ENCODE assay signal across 7 cellular contexts in genomic region chr2:87614829-87615434, GRCh38.
A peak's percentile ranks its signal among the peaks of the same experiment; 100 is the strongest.
DNase-seq lines count a peak whose midpoint lies in the region; ATAC-seq, FAIRE-seq and TF ChIP-seq lines count a peak whose summit lies in the region.
"Not testable (repeated sequence)": the region's sequence is repeated elsewhere in the genome, so short reads cannot be mapped to it uniquely, and the experiment has no call there.

No MANE protein-coding gene starts in this region.

- H2BK5ac ChIP-seq in IMR-90 (ENCODE audit: low read depth, low read length, poor library complexity, severe bottlenecking), result not testable (repeated sequence)

- TF ChIP-seq EP300 in HepG2 (IDR thresholded peaks at IDR 0.05; ENCODE audit: low read depth in 2 of 2, low read length in 2 of 2); HepG2 (CRISPR knock-in tag; IDR thresholded peaks at IDR 0.05; ENCODE audit: borderline replicate concordance): not testable (repeated sequence)

- POLR2A ChIA-PET in IMR-90 (lab: Charles Lee; ENCODE audit: unreplicated experiment); HepG2 (lab: Yijun Ruan, JAX): not testable (repeated sequence)

- not testable (repeated sequence) for H2AK5ac ChIP-seq in IMR-90 (ENCODE audit: low read depth, low read length)

- H2BK20ac ChIP-seq in IMR-90 (ENCODE audit: low read depth, low read length), result not testable (repeated sequence)

- not testable (repeated sequence) for TF ChIP-seq CTCF in IMR-90 (conservative IDR thresholded peaks at IDR 0.05; ENCODE audit: low read depth, low read length); RWPE2 (IDR thresholded peaks at IDR 0.05; ENCODE audit: poor library complexity, severe bottlenecking); body of pancreas (IDR thresholded peaks at IDR 0.05); mammary epithelial cell (conservative IDR thresholded peaks at IDR 0.05 in 1 of 2, IDR thresholded peaks at IDR 0.05 in 1 of 2; ENCODE audit: extremely low read depth in 1 of 2, insufficient read depth in 1 of 2, low read depth in 1 of 2, low read length in 2 of 2); heart left ventricle (IDR thresholded peaks at IDR 0.05); HepG2 (CRISPR knock-in tag; IDR thresholded peaks at IDR 0.05)

- not testable (repeated sequence) for H3K27me3 ChIP-seq in IMR-90 (ENCODE audit: control insufficient read depth, insufficient read depth, low read length); RWPE2 (ENCODE audit: insufficient read depth, poor library complexity, severe bottlenecking); body of pancreas; mammary epithelial cell (ENCODE audit: insufficient read depth, low read length); heart left ventricle; HepG2 (ENCODE audit: control insufficient read depth in 1 of 2, insufficient read depth in 2 of 2, low read length in 2 of 2)

- H3K4ac ChIP-seq in IMR-90 (ENCODE audit: low read depth, low read length), result not testable (repeated sequence)

- H3K9me1 ChIP-seq in IMR-90 (ENCODE audit: insufficient read depth, low read length), result not testable (repeated sequence)

- H3K36me3 ChIP-seq in IMR-90 (ENCODE audit: control insufficient read depth, insufficient read depth, low read length); RWPE2 (ENCODE audit: low read depth); body of pancreas (replicated peaks in 1 of 2; ENCODE audit: insufficient read depth in 1 of 2, low read depth in 2 of 2); mammary epithelial cell (ENCODE audit: insufficient read depth, low read length); heart left ventricle; HepG2 (replicated peaks in 1 of 2; ENCODE audit: control insufficient read depth in 1 of 2, insufficient read depth in 2 of 2, low read length in 2 of 2): not testable (repeated sequence)

- not testable (repeated sequence) for H4K20me1 ChIP-seq in IMR-90 (ENCODE audit: insufficient read depth, low read length); mammary epithelial cell (ENCODE audit: insufficient read depth, low read length); HepG2 (ENCODE audit: insufficient read depth, low read length)

- H4K8ac ChIP-seq in IMR-90 (ENCODE audit: low read depth in 2 of 2, low read length in 2 of 2), result not testable (repeated sequence)

- H3K27ac ChIP-seq in IMR-90 (ENCODE audit: insufficient read depth, low read length); RWPE2 (ENCODE audit: poor library complexity, severe bottlenecking); body of pancreas; mammary epithelial cell (ENCODE audit: insufficient read depth, low read depth, low read length); heart left ventricle; HepG2 (ENCODE audit: extremely low read length, insufficient read depth, low read length): not testable (repeated sequence)

- H3K4me1 ChIP-seq in IMR-90 (ENCODE audit: control insufficient read depth, insufficient read depth, low read length); RWPE2 (ENCODE audit: insufficient read depth, poor library complexity, severe bottlenecking); body of pancreas; mammary epithelial cell (ENCODE audit: insufficient read depth, low read length); heart left ventricle; HepG2 (ENCODE audit: insufficient read depth, low read length): not testable (repeated sequence)

- not testable (repeated sequence) for FAIRE-seq in HepG2 (lab: Jason Lieb, UNC)

- H3K79me2 ChIP-seq in mammary epithelial cell (ENCODE audit: insufficient read depth, low read length); HepG2 (ENCODE audit: insufficient read depth, low read length): not testable (repeated sequence)

- not testable (repeated sequence) for H3K18ac ChIP-seq in IMR-90 (ENCODE audit: low read depth, low read length)

- TF ChIP-seq POLR2A in IMR-90 (IDR thresholded peaks at IDR 0.05; ENCODE audit: low read depth, low read length); body of pancreas (IDR thresholded peaks at IDR 0.05); heart left ventricle (IDR thresholded peaks at IDR 0.05); HepG2 (IDR thresholded peaks at IDR 0.05; ENCODE audit: insufficient read depth in 1 of 2, low read depth in 2 of 2, low read length in 2 of 2): not testable (repeated sequence)

- not testable (repeated sequence) for H3K56ac ChIP-seq in IMR-90 (ENCODE audit: extremely low read depth, insufficient read depth, low read length)

- intact Hi-C loops in IMR-90 (cut with micrococcal nuclease); body of pancreas (cut with DNase I); mammary epithelial cell (cut with micrococcal nuclease); heart left ventricle (cut with DNase I); left ventricle myocardium superior (cut with micrococcal nuclease); HepG2 (cut with micrococcal nuclease; ENCODE audit: unreplicated experiment): not testable (repeated sequence)

- H3K9me3 ChIP-seq in IMR-90 (ENCODE audit: control insufficient read depth, insufficient read depth, low read length); RWPE2 (ENCODE audit: severe bottlenecking); body of pancreas; mammary epithelial cell (replicated peaks; ENCODE audit: insufficient read depth, low read length); heart left ventricle; HepG2 (ENCODE audit: low read length): not testable (repeated sequence)

- H2AK9ac ChIP-seq in IMR-90 (replicated peaks; ENCODE audit: low read depth, low read length, poor library complexity), result not testable (repeated sequence)

- not testable (repeated sequence) for H4K5ac ChIP-seq in IMR-90 (ENCODE audit: low read depth, low read length)

- dilution Hi-C loops in IMR-90 (cut with HindIII; ENCODE audit: low sequenced_read_pairs, unreplicated experiment); mammary epithelial cell (cut with HindIII; ENCODE audit: low sequenced_read_pairs): not testable (repeated sequence)

- H3K9ac ChIP-seq in IMR-90 (ENCODE audit: low read depth, low read length); mammary epithelial cell (ENCODE audit: insufficient read depth, low read length); HepG2 (ENCODE audit: insufficient read depth, low read depth, low read length): not testable (repeated sequence)

- not testable (repeated sequence) for H3K79me1 ChIP-seq in IMR-90 (ENCODE audit: low read depth in 1 of 2, low read length in 2 of 2)

- not testable (repeated sequence) for H3K4me3 ChIP-seq in IMR-90 (ENCODE audit: insufficient read depth, low read depth, low read length); RWPE2 (ENCODE audit: severe bottlenecking); body of pancreas; mammary epithelial cell (replicated peaks in 1 of 3; ENCODE audit: insufficient read depth in 1 of 3, low read depth in 2 of 3, low read length in 3 of 3); heart left ventricle; HepG2 (replicated peaks in 1 of 3; ENCODE audit: insufficient read depth in 1 of 3, low read depth in 2 of 3, low read length in 3 of 3)

- not testable (repeated sequence) for H2BK15ac ChIP-seq in IMR-90 (ENCODE audit: low read depth, low read length)

- TSS peak; percentile 66 for BruUV-seq in IMR-90 (replicated peaks; lab: Mats Ljungman, UMichigan)
- TSS peak; percentile 42 for BruUV-seq in mammary epithelial cell (replicated peaks; lab: Mats Ljungman, UMichigan)
- TSS peak; percentile 73 for BruUV-seq in HepG2 (replicated peaks; lab: Mats Ljungman, UMichigan)

- H3K14ac ChIP-seq in IMR-90 (replicated peaks; ENCODE audit: low read depth, low read length), result not testable (repeated sequence)

- CTCF ChIA-PET in IMR-90 (lab: Yijun Ruan, JAX); mammary epithelial cell (lab: Charles Lee; ENCODE audit: low non-redundant PET); HepG2 (lab: Yijun Ruan, JAX; ENCODE audit: low intra/inter-chr PET ratio, low total read pairs): not testable (repeated sequence)

- ATAC-seq in IMR-90 (ENCODE audit: low read depth) (peak; percentile 86), RWPE2 (ENCODE audit: low read depth) (peak; percentile 49; the same call in 2 of the 3 replicates), body of pancreas (peak; percentile 74), heart left ventricle (peak; percentile 66 to 93 (median 81)), left ventricle myocardium superior (peak; percentile 93)
- not testable (repeated sequence) for ATAC-seq in HepG2

- not testable (repeated sequence) for H2AFZ ChIP-seq in IMR-90 (replicated peaks; ENCODE audit: low read length, poor library complexity); mammary epithelial cell (ENCODE audit: low read depth, low read length); HepG2 (ENCODE audit: low read length)

- not testable (repeated sequence) for H2BK120ac ChIP-seq in IMR-90 (ENCODE audit: low read depth, low read length)

- DNase-seq in IMR-90; RWPE2 (ENCODE audit: low spot score); body of pancreas; mammary epithelial cell; heart left ventricle; left ventricle myocardium superior; HepG2 (ENCODE audit: low spot score): not testable (repeated sequence)

- H4K91ac ChIP-seq in IMR-90 (ENCODE audit: insufficient read depth, low read depth, low read length), result not testable (repeated sequence)

- not testable (repeated sequence) for H3K4me2 ChIP-seq in IMR-90 (ENCODE audit: low read depth, low read length); mammary epithelial cell (ENCODE audit: insufficient read depth, low read depth, low read length); HepG2 (ENCODE audit: low read depth, low read length)

- H3K23ac ChIP-seq in IMR-90 (ENCODE audit: low read depth, low read length), result not testable (repeated sequence)

- TF ChIP-seq RAD21 in IMR-90 (IDR thresholded peaks at IDR 0.05; ENCODE audit: low read length); HepG2 (CRISPR knock-in tag; IDR thresholded peaks at IDR 0.05): not testable (repeated sequence)

- in situ Hi-C loops in IMR-90 (cut with MboI; ENCODE audit: low sequenced_read_pairs); mammary epithelial cell (cut with MboI; ENCODE audit: low sequenced_read_pairs in 2 of 2); HepG2 (cut with HindIII; ENCODE audit: extremely low pct_ligation_motif_present, low pct_unique_long_range_greater_than_20kb): not testable (repeated sequence)
